ENCODE assay signal across 23 cellular contexts in genomic region chr5:103840600-103840999, GRCh38.
"Had no signal": no experiment of that assay in that cellular context is flagged by ENCODE, and none has a peak within 500 bp of the region (broad histone marks: within the 10 kb centered on the region; RNA-seq: fewer than 3 reads in every experiment).

No MANE protein-coding gene starts in this region.

- ATAC-seq: activated T-cell treated with anti-CD3 and anti-CD28 coated beads, Interleukin-2, amount 50 U/mL, for 72 hours; gastroesophageal sphincter; heart right ventricle; left lobe of liver; lower lobe of right lung; mucosa of descending colon; pancreas; psoas muscle; right cardiac atrium; upper lobe of right lung had no signal

- DNase-seq: activated CD4-positive, alpha-beta memory T cell treated with anti-CD3 and anti-CD28 coated beads, Interleukin-2, amount 10 ng/mL, durations not matched to agents 7 days and 5 days; activated CD4-positive, alpha-beta T cell treated with anti-CD3 and anti-CD28 coated beads for 48 hours; activated effector memory CD4-positive, alpha-beta T cell treated with Interleukin-2 at 50 U/mL for 16 hours; activated naive CD4-positive, alpha-beta T cell treated with anti-CD3 and anti-CD28 coated beads for 36 hours; activated naive CD8-positive, alpha-beta T cell treated with anti-CD3 and anti-CD28 coated beads, Interleukin-2, amount 10 ng/mL, durations not matched to agents 7 days and 5 days; activated T-cell treated with anti-CD3 and anti-CD28 coated beads, Interleukin-2, amount 50 U/mL, for 72 hours; amygdala; heart right ventricle; lower lobe of right lung; mesendoderm; mucosa of descending colon; nephron progenitor cell; pancreas; psoas muscle; right cardiac atrium; stimulated activated CD4-positive, alpha-beta T cell treated with anti-CD3 and anti-CD28 coated beads, Interleukin-1b, Interleukin-23, amount 100 ng/mL, for 48 hours; substantia nigra; thyroid gland; upper lobe of right lung had no signal

- H3K27ac ChIP-seq: cardiac muscle cell, gastroesophageal sphincter, heart right ventricle, lower lobe of right lung, pancreas, psoas muscle, skin epidermis, thyroid gland, upper lobe of right lung had no signal
